8 cellular contexts compared by ENCODE assay signal in genomic region chr17:82298538-82299421, GRCh38. TPM values are rescaled to one million over a fixed set of nuclear protein-coding genes. Genes with fewer than 3 reads are reported as not detected.
DNase-seq lines count a peak whose midpoint lies in the region; ATAC-seq and TF ChIP-seq lines count a peak whose summit lies in the region.

No MANE protein-coding gene starts in this region.

- H3K9me3 Mint-ChIP-seq in stimulated activated naive CD8-positive, alpha-beta T cell treated with anti-CD3 and anti-CD28 coated beads, Interleukin-15, amount 100 ng/mL, for 72 hours = no peaks in the 10 kb centered on the region

- peak; percentile 77 for DNase-seq in activated CD8-positive, alpha-beta memory T cell treated with anti-CD3 and anti-CD28 coated beads, Interleukin-2, amount 50 U/mL, for 48 hours
- DNase-seq in stimulated activated naive CD8-positive, alpha-beta T cell treated with anti-CD3 and anti-CD28 coated beads, Interleukin-15, amount 100 ng/mL, for 72 hours = peak in 1 of 2 donors; percentile 58
- DNase-seq in NCI-H2196 (lab: John Stamatoyannopoulos, UW; ENCODE audit: unreplicated experiment) (no peak), T1000 (lab: John Stamatoyannopoulos, UW) (no peak), COR-L47 (lab: John Stamatoyannopoulos, UW) (no peak), NCI-H1436 treated with DMSO at 0.1 percent for 48 hours (lab: John Stamatoyannopoulos, UW) (no peak)

- peak overlapping the region; percentile 92 to 98 for H3K4me3 Mint-ChIP-seq in stimulated activated naive CD8-positive, alpha-beta T cell treated with anti-CD3 and anti-CD28 coated beads, Interleukin-15, amount 100 ng/mL, for 72 hours

- H3K27ac Mint-ChIP-seq in stimulated activated naive CD8-positive, alpha-beta T cell treated with anti-CD3 and anti-CD28 coated beads, Interleukin-15, amount 100 ng/mL, for 72 hours = peak overlapping the region; percentile 100

- peak overlapping the region; percentile 16 to 55 for H3K4me3 ChIP-seq in gastroesophageal sphincter

- peak in 1 of 4 experiments; percentile 8 for TF ChIP-seq CTCF in gastroesophageal sphincter (IDR thresholded peaks at IDR 0.05)

- H3K27ac ChIP-seq in gastroesophageal sphincter = peak overlapping the region; percentile 34 to 95 (median 90)

- H3K27me3 ChIP-seq in gastroesophageal sphincter = peaks cover 8% of the 10 kb centered on the region

- peaks cover 0 to 64% (median 14%) of the 10 kb centered on the region in 3 donors for H3K4me1 ChIP-seq in gastroesophageal sphincter

- TF ChIP-seq POLR2A in gastroesophageal sphincter (IDR thresholded peaks at IDR 0.05) = no peak

- no peak for TF ChIP-seq EP300 in gastroesophageal sphincter (IDR thresholded peaks at IDR 0.05)

- H3K36me3 ChIP-seq in gastroesophageal sphincter = no peaks in the 10 kb centered on the region

- 77 to 88% methylated on average over 4 to 6 of the region's 27 CpGs for WGBS in gastroesophageal sphincter (ENCODE audit: low coverage in 1 of 2), 2 donors

- H3K9me3 ChIP-seq in gastroesophageal sphincter = no peaks in the 10 kb centered on the region

- peaks cover 96% of the 10 kb centered on the region for H3K4me1 Mint-ChIP-seq in stimulated activated naive CD8-positive, alpha-beta T cell treated with anti-CD3 and anti-CD28 coated beads, Interleukin-15, amount 100 ng/mL, for 72 hours

- ATAC-seq in HG03460 (IDR thresholded peaks at IDR 0.05; ENCODE audit: unreplicated experiment) (peak; percentile 8), gastroesophageal sphincter (no peak)
- peak; percentile 2 for ATAC-seq in stimulated activated naive CD8-positive, alpha-beta T cell treated with anti-CD3 and anti-CD28 coated beads, Interleukin-15, amount 100 ng/mL, for 72 hours

- H3K27me3 Mint-ChIP-seq in stimulated activated naive CD8-positive, alpha-beta T cell treated with anti-CD3 and anti-CD28 coated beads, Interleukin-15, amount 100 ng/mL, for 72 hours = no peaks in the 10 kb centered on the region

RNA-seq across cellular contexts. Expression of gene CD7, which starts 18.6 kb away (rescaled TPM):
- 1 to 10 TPM in 1 of 4 donors, under 1 TPM in 2, not detected in 1; 0.58 to 1.7 (median 0.94) TPM for total RNA-seq in gastroesophageal sphincter

RNA-seq across cellular contexts. Expression of gene CSNK1D, which starts 25.3 kb away (rescaled TPM):
- total RNA-seq in gastroesophageal sphincter = 10 to 100 TPM; 23.4 to 92.1 (median 72.4) TPM

RNA-seq across cellular contexts. Expression of gene SECTM1, which starts 34.8 kb away (rescaled TPM):
- total RNA-seq in gastroesophageal sphincter = 10 to 100 TPM in 3 of 4 donors, 1 to 10 TPM in 1; 6.1 to 22.3 (median 17.6) TPM
